In the genomic region with DNA sequence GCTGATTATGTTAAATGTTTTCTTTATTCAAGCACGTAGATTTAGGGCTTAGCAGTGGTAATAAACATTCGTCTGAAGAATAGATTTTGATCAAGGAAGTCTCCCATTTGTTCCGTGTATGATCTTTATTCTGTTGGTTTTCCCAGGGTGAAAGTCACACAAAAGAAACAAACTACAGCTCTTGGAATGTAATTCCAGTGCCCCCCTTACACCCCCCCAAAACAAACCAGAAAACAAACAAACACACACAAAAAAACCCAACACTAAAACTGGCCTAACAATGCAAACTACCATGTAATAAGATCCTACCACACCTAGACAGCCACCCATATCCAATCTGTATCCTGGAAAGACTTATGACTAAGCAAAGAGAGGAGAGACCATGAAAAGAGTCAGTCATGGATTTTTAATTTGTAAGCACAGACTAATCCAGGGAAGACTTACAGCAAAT, we compare ENCODE assay signal across 1 cellular context.
TF ChIP-seq lines count a peak whose summit lies in the region.

No MANE protein-coding gene starts in this region.

TF ChIP-seq in IMR-90, 13 proteins besides CTCF, POLR2A, EP300 and RAD21 (continued from another document):
- TF ChIP-seq MAZ (IDR thresholded peaks at IDR 0.05; ENCODE audit: borderline replicate concordance, low read depth, low read length) (no peak), MXI1 (IDR thresholded peaks at IDR 0.05; ENCODE audit: borderline replicate concordance, low read depth, low read length) (no peak), BHLHE40 (IDR thresholded peaks at IDR 0.05; ENCODE audit: low read depth, low read length) (no peak), NFE2L2 (IDR thresholded peaks at IDR 0.05; ENCODE audit: low read depth, low read length) (no peak), RCOR1 (IDR thresholded peaks at IDR 0.05; ENCODE audit: insufficient replicate concordance, low read length) (no peak), FOS (IDR thresholded peaks at IDR 0.05; ENCODE audit: low read depth, low read length) (no peak)
TF ChIP-seq in IMR-90: peak in this region for 0.
